ENCODE assay signal across 40 cellular contexts in the genomic region with DNA sequence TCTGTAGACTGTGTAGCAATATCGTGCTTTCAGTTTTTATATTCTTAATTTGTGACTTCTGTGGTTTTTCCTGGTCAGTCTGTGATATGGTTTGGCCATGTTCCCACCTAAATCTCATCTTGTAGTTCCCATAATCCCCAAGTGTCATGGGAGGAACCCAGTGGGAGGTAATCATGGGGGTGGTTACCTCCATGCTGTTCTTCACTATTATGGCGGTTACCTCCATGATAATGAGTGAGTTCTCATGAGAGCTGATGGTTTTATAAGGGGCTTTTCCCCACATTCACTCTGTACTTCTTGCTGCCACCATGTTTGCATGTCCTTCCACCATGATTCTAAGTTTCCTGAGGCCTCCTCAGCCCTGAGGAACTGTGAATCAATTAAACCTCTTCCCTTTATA.
"Had no signal": no experiment of that assay in that cellular context is flagged by ENCODE, and none has a peak within 500 bp of the region (broad histone marks: within the 10 kb centered on the region; RNA-seq: fewer than 3 reads in every experiment).

No MANE protein-coding gene starts in this region.

- H3K4me3 Mint-ChIP-seq: activated naive CD4-positive, alpha-beta T cell treated with anti-CD3 and anti-CD28 coated beads for 36 hours; activated naive CD4-positive, alpha-beta T cell treated with anti-CD3 and anti-CD28 coated beads, Interleukin-2, amount 10 ng/mL, durations not matched to agents 7 days and 5 days; activated naive CD4-positive, alpha-beta T cell treated with anti-CD3 and anti-CD28 coated beads, Interleukin-2, amount 50 U/mL, for 24 hours; activated naive CD8-positive, alpha-beta T cell; activated naive CD8-positive, alpha-beta T cell treated with anti-CD3 and anti-CD28 coated beads for 36 hours; activated naive CD8-positive, alpha-beta T cell treated with anti-CD3 and anti-CD28 coated beads, Interleukin-2, amount 10 ng/mL, durations not matched to agents 7 days and 5 days; activated naive CD8-positive, alpha-beta T cell treated with anti-CD3 and anti-CD28 coated beads, Interleukin-2, amount 50 U/mL, for 24 hours; activated T-cell treated with anti-CD3 and anti-CD28 coated beads, Interleukin-2, amount 50 U/mL, for 24 hours; activated T-cell treated with anti-CD3 and anti-CD28 coated beads, Interleukin-2, amount 50 U/mL, for 4 hours; activated T-cell treated with anti-CD3 and anti-CD28 coated beads, Interleukin-2, amount 50 U/mL, for 72 hours; activated T-helper 1 cell treated with anti-CD3 and anti-CD28 coated beads, Interleukin-12 subunit alpha, Interleukin-12 subunit beta, Interleukin-2, Interleukin-4 antibody, amounts not matched to agents 30 ng/mL and 10 ng/mL and 1 ng/mL, durations not matched to agents 14 hours and 24 hours and 36 hours; activated T-helper 17 cell treated with anti-CD3 and anti-CD28 coated beads, Interleukin-2, amount 50 U/mL, for 72 hours; brain; central memory CD8-positive, alpha-beta T cell had no signal

- FAIRE-seq: astrocyte, bronchial epithelial cell had no signal

- H3K36me3 Mint-ChIP-seq: activated naive CD4-positive, alpha-beta T cell treated with anti-CD3 and anti-CD28 coated beads, Interleukin-2, amount 10 ng/mL, durations not matched to agents 7 days and 5 days; activated naive CD4-positive, alpha-beta T cell treated with anti-CD3 and anti-CD28 coated beads, Interleukin-2, amount 50 U/mL, for 24 hours; activated naive CD8-positive, alpha-beta T cell treated with anti-CD3 and anti-CD28 coated beads, Interleukin-2, amount 10 ng/mL, durations not matched to agents 7 days and 5 days; brain had no signal

- H3K4me1 Mint-ChIP-seq: activated naive CD4-positive, alpha-beta T cell treated with anti-CD3 and anti-CD28 coated beads, Interleukin-2, amount 10 ng/mL, durations not matched to agents 7 days and 5 days; activated naive CD4-positive, alpha-beta T cell treated with anti-CD3 and anti-CD28 coated beads, Interleukin-2, amount 50 U/mL, for 24 hours; activated naive CD8-positive, alpha-beta T cell treated with anti-CD3 and anti-CD28 coated beads for 36 hours; activated naive CD8-positive, alpha-beta T cell treated with anti-CD3 and anti-CD28 coated beads, Interleukin-2, amount 10 ng/mL, durations not matched to agents 7 days and 5 days; activated naive CD8-positive, alpha-beta T cell treated with anti-CD3 and anti-CD28 coated beads, Interleukin-2, amount 50 U/mL, for 24 hours; activated T-helper 17 cell treated with anti-CD3 and anti-CD28 coated beads, Interleukin-2, amount 50 U/mL, for 72 hours; brain; central memory CD8-positive, alpha-beta T cell had no signal

- H3K27me3 Mint-ChIP-seq: activated naive CD4-positive, alpha-beta T cell treated with anti-CD3 and anti-CD28 coated beads, Interleukin-2, amount 10 ng/mL, durations not matched to agents 7 days and 5 days; activated naive CD8-positive, alpha-beta T cell treated with anti-CD3 and anti-CD28 coated beads for 36 hours; activated naive CD8-positive, alpha-beta T cell treated with anti-CD3 and anti-CD28 coated beads, Interleukin-2, amount 10 ng/mL, durations not matched to agents 7 days and 5 days; activated T-helper 17 cell treated with anti-CD3 and anti-CD28 coated beads, Interleukin-2, amount 50 U/mL, for 72 hours; brain; central memory CD8-positive, alpha-beta T cell had no signal

- ATAC-seq: activated naive CD4-positive, alpha-beta T cell treated with anti-CD3 and anti-CD28 coated beads, Interleukin-2, amount 50 U/mL, for 72 hours; activated naive CD8-positive, alpha-beta T cell treated with anti-CD3 and anti-CD28 coated beads, Interleukin-2, amount 50 U/mL, for 24 hours; activated T-cell treated with anti-CD3 and anti-CD28 coated beads, Interleukin-2, amount 50 U/mL, for 4 hours; activated T-cell treated with anti-CD3 and anti-CD28 coated beads, Interleukin-2, amount 50 U/mL, for 72 hours; activated T-helper 17 cell treated with anti-CD3 and anti-CD28 coated beads, Interleukin-2, amount 50 U/mL, for 72 hours; body of pancreas had no signal

- H3K36me3 ChIP-seq: adrenal gland, ascending aorta, brain microvascular endothelial cell, cardiac muscle cell had no signal

- H3K27ac Mint-ChIP-seq: activated naive CD4-positive, alpha-beta T cell treated with anti-CD3 and anti-CD28 coated beads for 36 hours; activated naive CD4-positive, alpha-beta T cell treated with anti-CD3 and anti-CD28 coated beads, Interleukin-2, amount 10 ng/mL, durations not matched to agents 7 days and 5 days; activated naive CD4-positive, alpha-beta T cell treated with anti-CD3 and anti-CD28 coated beads, Interleukin-2, amount 50 U/mL, for 24 hours; activated naive CD4-positive, alpha-beta T cell treated with anti-CD3 and anti-CD28 coated beads, Interleukin-2, amount 50 U/mL, for 72 hours; activated naive CD8-positive, alpha-beta T cell; activated naive CD8-positive, alpha-beta T cell treated with anti-CD3 and anti-CD28 coated beads for 36 hours; activated naive CD8-positive, alpha-beta T cell treated with anti-CD3 and anti-CD28 coated beads, Interleukin-2, amount 10 ng/mL, durations not matched to agents 7 days and 5 days; activated naive CD8-positive, alpha-beta T cell treated with anti-CD3 and anti-CD28 coated beads, Interleukin-2, amount 50 U/mL, for 24 hours; activated T-cell treated with anti-CD3 and anti-CD28 coated beads, Interleukin-2, amount 50 U/mL, for 24 hours; activated T-cell treated with anti-CD3 and anti-CD28 coated beads, Interleukin-2, amount 50 U/mL, for 72 hours; activated T-helper 1 cell treated with anti-CD3 and anti-CD28 coated beads, Interleukin-12 subunit alpha, Interleukin-12 subunit beta, Interleukin-2, Interleukin-4 antibody, amounts not matched to agents 30 ng/mL and 10 ng/mL and 1 ng/mL, durations not matched to agents 14 hours and 24 hours and 36 hours; activated T-helper 17 cell treated with anti-CD3 and anti-CD28 coated beads, Interleukin-2, amount 50 U/mL, for 72 hours; activated T-helper 2 cell treated with anti-CD3 and anti-CD28 coated beads, Interferon-gamma antibody, Interleukin-2, Interleukin-4, amounts not matched to agents 10 μg/mL and 5 μg/mL and 100 μg/mL, durations not matched to agents 14 hours and 24 hours and 36 hours; brain had no signal

- H3K4me1 ChIP-seq: adrenal gland, ascending aorta, body of pancreas, breast epithelium had no signal

- H3K9me3 ChIP-seq: adrenal gland, ascending aorta, body of pancreas, breast epithelium had no signal

- DNase-seq: activated effector memory CD4-positive, alpha-beta T cell treated with anti-CD3 and anti-CD28 coated beads, Interleukin-2, amount 50 U/mL, for 16 hours; activated effector memory CD4-positive, alpha-beta T cell treated with Interleukin-2 at 50 U/mL for 16 hours; activated gamma-delta T cell; activated gamma-delta T cell treated with Interleukin-2 at 50 U/mL for 16 hours; activated naive CD4-positive, alpha-beta T cell; activated naive CD4-positive, alpha-beta T cell treated with anti-CD3 and anti-CD28 coated beads for 36 hours; activated naive CD4-positive, alpha-beta T cell treated with anti-CD3 and anti-CD28 coated beads, Interleukin-2, amount 10 ng/mL, durations not matched to agents 7 days and 5 days; activated naive CD4-positive, alpha-beta T cell treated with anti-CD3 and anti-CD28 coated beads, Interleukin-2, amount 50 U/mL, for 16 hours; activated naive CD4-positive, alpha-beta T cell treated with Interleukin-2 at 50 U/mL for 16 hours; activated naive CD8-positive, alpha-beta T cell treated with anti-CD3 and anti-CD28 coated beads for 36 hours; activated naive CD8-positive, alpha-beta T cell treated with anti-CD3 and anti-CD28 coated beads, Interleukin-2, amount 10 ng/mL, durations not matched to agents 7 days and 5 days; activated naive CD8-positive, alpha-beta T cell treated with anti-CD3 and anti-CD28 coated beads, Interleukin-2, amount 50 U/mL, for 24 hours; activated T-cell treated with anti-CD3 and anti-CD28 coated beads, Interleukin-2, amount 50 U/mL, for 1 hour; activated T-cell treated with anti-CD3 and anti-CD28 coated beads, Interleukin-2, amount 50 U/mL, for 24 hours; activated T-cell treated with anti-CD3 and anti-CD28 coated beads, Interleukin-2, amount 50 U/mL, for 4 hours; activated T-cell treated with anti-CD3 and anti-CD28 coated beads, Interleukin-2, amount 50 U/mL, for 48 hours; activated T-cell treated with anti-CD3 and anti-CD28 coated beads, Interleukin-2, amount 50 U/mL, for 72 hours; adrenal gland; amniotic stem cell; amygdala; anterior cingulate cortex; aorta; body of pancreas; brain microvascular endothelial cell; caudate nucleus; central memory CD4-positive, alpha-beta T cell; cerebellar nuclear complex had no signal

- H3K27me3 ChIP-seq: adrenal gland, ascending aorta, body of pancreas, brain microvascular endothelial cell, breast epithelium, cardiac muscle cell had no signal

- H3K9me3 Mint-ChIP-seq: activated naive CD4-positive, alpha-beta T cell treated with anti-CD3 and anti-CD28 coated beads for 36 hours; activated naive CD4-positive, alpha-beta T cell treated with anti-CD3 and anti-CD28 coated beads, Interleukin-2, amount 10 ng/mL, durations not matched to agents 7 days and 5 days; activated naive CD4-positive, alpha-beta T cell treated with anti-CD3 and anti-CD28 coated beads, Interleukin-2, amount 50 U/mL, for 24 hours; activated T-cell treated with anti-CD3 and anti-CD28 coated beads, Interleukin-2, amount 50 U/mL, for 4 hours; activated T-helper 1 cell treated with anti-CD3 and anti-CD28 coated beads, Interleukin-12 subunit alpha, Interleukin-12 subunit beta, Interleukin-2, Interleukin-4 antibody, amounts not matched to agents 30 ng/mL and 10 ng/mL and 1 ng/mL, durations not matched to agents 14 hours and 24 hours and 36 hours; activated T-helper 17 cell treated with anti-CD3 and anti-CD28 coated beads, Interleukin-2, amount 50 U/mL, for 72 hours; activated T-helper 2 cell treated with anti-CD3 and anti-CD28 coated beads, Interferon-gamma antibody, Interleukin-2, Interleukin-4, amounts not matched to agents 10 μg/mL and 5 μg/mL and 100 μg/mL, durations not matched to agents 14 hours and 24 hours and 36 hours; brain; central memory CD8-positive, alpha-beta T cell had no signal

- H3K4me3 ChIP-seq: adrenal gland, ascending aorta, body of pancreas, breast epithelium, cardiac muscle cell had no signal

- H3K27ac ChIP-seq: adrenal gland, ascending aorta, body of pancreas, brain microvascular endothelial cell, breast epithelium, cardiac muscle cell had no signal
